8 cellular contexts compared by ENCODE assay signal in genomic region chr7:152761116-152761748, GRCh38. TPM values are rescaled to one million over a fixed set of nuclear protein-coding genes. Genes with fewer than 3 reads are reported as not detected.
DNase-seq lines count a peak whose midpoint lies in the region; TF ChIP-seq lines count a peak whose summit lies in the region.

No MANE protein-coding gene starts in this region.

- H3K4me1 ChIP-seq in A673 (ENCODE audit: insufficient read depth, low read length, poor library complexity, severe bottlenecking) (no peaks in the 10 kb centered on the region), Karpas-422 (ENCODE audit: low read length) (peaks cover 18% of the 10 kb centered on the region), endodermal cell (ENCODE audit: control insufficient read depth, insufficient read depth, low read length) (no peaks in the 10 kb centered on the region), sigmoid colon (peaks cover 0 to 16% (median 13%) of the 10 kb centered on the region in 4 donors)

- H3K79me2 ChIP-seq in Karpas-422 (ENCODE audit: low read length), result peaks cover 53% of the 10 kb centered on the region

- peak overlapping the region; percentile 97 for H3K4me3 ChIP-seq in A673 (ENCODE audit: low read depth, low read length, poor library complexity, severe bottlenecking)
- peak overlapping the region; percentile 92 for H3K4me3 ChIP-seq in Karpas-422 (ENCODE audit: low read length)
- H3K4me3 ChIP-seq in endodermal cell (ENCODE audit: low read length), result peak overlapping the region; percentile 94
- H3K4me3 ChIP-seq in sigmoid colon, result no peak overlapping the region

- DNase-seq in A673 (ENCODE audit: low spot score), result no peak
- peak; percentile 19 for DNase-seq in GM19238 (ENCODE audit: insufficient read length, low spot score)
- DNase-seq in Karpas-422, result peak; percentile 43
- peak; percentile 28 for DNase-seq in endodermal cell
- DNase-seq in anterior cingulate cortex (lab: John Stamatoyannopoulos, UW), result no peak
- DNase-seq in DMS 273 (lab: John Stamatoyannopoulos, UW; ENCODE audit: unreplicated experiment), result no peak
- DNase-seq in sigmoid colon, result no peak

- peaks cover 5% of the 10 kb centered on the region; the same call in 1 of the 2 replicates for H4K20me1 ChIP-seq in Karpas-422 (ENCODE audit: insufficient read depth, low read depth, low read length)

- no peaks in the 10 kb centered on the region for H3K9me3 Mint-ChIP-seq in endodermal cell
- no peaks in the 10 kb centered on the region for H3K9me3 Mint-ChIP-seq in stimulated activated naive CD8-positive, alpha-beta T cell treated with anti-CD3 and anti-CD28 coated beads, Interleukin-15, Interleukin-2, amounts not matched to agents 100 ng/mL and 50 ng/mL, for 24 hours

- BruUV-seq in A673 (replicated peaks; lab: Mats Ljungman, UMichigan), result no TSS peak

- TF ChIP-seq CTCF in A673 (conservative IDR thresholded peaks at IDR 0.05; ENCODE audit: low read depth, low read length), result no peak
- no peak for TF ChIP-seq CTCF in endodermal cell (conservative IDR thresholded peaks at IDR 0.05)
- no peak for TF ChIP-seq CTCF in sigmoid colon (IDR thresholded peaks at IDR 0.05)

- H3K36me3 Mint-ChIP-seq in endodermal cell (ENCODE audit: low read depth), result no peaks in the 10 kb centered on the region
- peaks cover 9% of the 10 kb centered on the region for H3K36me3 Mint-ChIP-seq in stimulated activated naive CD8-positive, alpha-beta T cell treated with anti-CD3 and anti-CD28 coated beads, Interleukin-15, Interleukin-2, amounts not matched to agents 100 ng/mL and 50 ng/mL, for 24 hours (ENCODE audit: low read depth)

- no peak overlapping the region for H2AFZ ChIP-seq in Karpas-422 (ENCODE audit: low read length)

- CTCF ChIA-PET in A673 (lab: Charles Lee), result no interaction called here

- peak overlapping the region; percentile 83 for H3K4me2 ChIP-seq in Karpas-422 (ENCODE audit: low read depth, low read length, poor library complexity, severe bottlenecking)

- H3K4me3 Mint-ChIP-seq in endodermal cell, result peak overlapping the region; percentile 70
- peak overlapping the region; percentile 95 for H3K4me3 Mint-ChIP-seq in stimulated activated naive CD8-positive, alpha-beta T cell treated with anti-CD3 and anti-CD28 coated beads, Interleukin-15, Interleukin-2, amounts not matched to agents 100 ng/mL and 50 ng/mL, for 24 hours

- H3K27ac ChIP-seq in A673 (ENCODE audit: low read depth, low read length, poor library complexity, severe bottlenecking) (no peak overlapping the region), Karpas-422 (ENCODE audit: low read length) (peak overlapping the region; percentile 37; the same call in 1 of the 2 replicates), endodermal cell (ENCODE audit: low read depth, low read length) (no peak overlapping the region), sigmoid colon (no peak overlapping the region)

- no peaks in the 10 kb centered on the region for H3K9me2 ChIP-seq in Karpas-422 (replicated peaks; ENCODE audit: insufficient read depth, low read length)

- H3K9ac ChIP-seq in Karpas-422 (ENCODE audit: low read length) (peak overlapping the region; percentile 97), endodermal cell (ENCODE audit: extremely low read depth, low read length, poor library complexity, severe bottlenecking) (no peak overlapping the region)

- no peak overlapping the region for H3K27ac Mint-ChIP-seq in endodermal cell
- H3K27ac Mint-ChIP-seq in stimulated activated naive CD8-positive, alpha-beta T cell treated with anti-CD3 and anti-CD28 coated beads, Interleukin-15, Interleukin-2, amounts not matched to agents 100 ng/mL and 50 ng/mL, for 24 hours, result peak overlapping the region; percentile 96

- WGBS in endodermal cell (ENCODE audit: insufficient coverage in 1 of 2, insufficient read length in 1 of 2), 2 experiments, result 64 to 79% methylated on average over 8 of the region's 8 CpGs
- WGBS in sigmoid colon, 2 donors, result 78 to 85% methylated on average over 8 of the region's 8 CpGs

- no peak for TF ChIP-seq POLR2A in sigmoid colon (IDR thresholded peaks at IDR 0.05)

- H3K27me3 ChIP-seq in A673 (replicated peaks; ENCODE audit: insufficient read depth, low read depth, low read length, poor library complexity) (no peaks in the 10 kb centered on the region), Karpas-422 (ENCODE audit: low read length) (no peaks in the 10 kb centered on the region), endodermal cell (ENCODE audit: control insufficient read depth, insufficient read depth, low read length, poor library complexity, severe bottlenecking) (no peaks in the 10 kb centered on the region), sigmoid colon (no peaks in the 10 kb centered on the region)

- H3K4me1 Mint-ChIP-seq in endodermal cell, result peaks cover 7% of the 10 kb centered on the region
- peaks cover 27% of the 10 kb centered on the region for H3K4me1 Mint-ChIP-seq in stimulated activated naive CD8-positive, alpha-beta T cell treated with anti-CD3 and anti-CD28 coated beads, Interleukin-15, Interleukin-2, amounts not matched to agents 100 ng/mL and 50 ng/mL, for 24 hours (ENCODE audit: low read depth)

- H3K36me3 ChIP-seq in A673 (ENCODE audit: insufficient read depth, low read length, poor library complexity, severe bottlenecking), result no peaks in the 10 kb centered on the region
- peaks cover 6% of the 10 kb centered on the region; the same call in 1 of the 2 replicates for H3K36me3 ChIP-seq in Karpas-422 (ENCODE audit: insufficient read depth, low read length)
- no peaks in the 10 kb centered on the region for H3K36me3 ChIP-seq in endodermal cell (ENCODE audit: control insufficient read depth, insufficient read depth, low read length)
- no peaks in the 10 kb centered on the region for H3K36me3 ChIP-seq in sigmoid colon

- no peaks in the 10 kb centered on the region for H3K9me3 ChIP-seq in A673 (ENCODE audit: low read depth, low read length, poor library complexity, severe bottlenecking)
- no peaks in the 10 kb centered on the region for H3K9me3 ChIP-seq in Karpas-422 (ENCODE audit: low read length)
- H3K9me3 ChIP-seq in endodermal cell (ENCODE audit: control insufficient read depth, low read length), result no peaks in the 10 kb centered on the region
- no peaks in the 10 kb centered on the region for H3K9me3 ChIP-seq in sigmoid colon

- peaks cover 2% of the 10 kb centered on the region for H3K27me3 Mint-ChIP-seq in endodermal cell (ENCODE audit: insufficient read depth)
- H3K27me3 Mint-ChIP-seq in stimulated activated naive CD8-positive, alpha-beta T cell treated with anti-CD3 and anti-CD28 coated beads, Interleukin-15, Interleukin-2, amounts not matched to agents 100 ng/mL and 50 ng/mL, for 24 hours, result no peaks in the 10 kb centered on the region

- intact Hi-C loops in A673 (cut with micrococcal nuclease; ENCODE audit: unreplicated experiment), result no loop called here
- intact Hi-C loops in sigmoid colon (cut with DNase I), result no loop called here

- POLR2A ChIA-PET in A673 (lab: Charles Lee; ENCODE audit: low non-redundant PET), result no interaction called here

- no peak for TF ChIP-seq EP300 in sigmoid colon (IDR thresholded peaks at IDR 0.05)

RNA-seq across cellular contexts. Expression of gene ACTR3B, which starts 1.7 kb away (rescaled TPM):
- 19.7 and 19.9 TPM in 2 replicates for total RNA-seq in A673 (2021)
- total RNA-seq in Karpas-422 (2014; rRNA removed; shearing (Covaris generic); ENCODE audit: low replicate concordance), result 9.1 and 9.2 TPM in 2 replicates
- total RNA-seq in endodermal cell, result 10 to 100 TPM; 22.6 to 26.9 TPM
- polyA plus RNA-seq in endodermal cell (2013, experiment 1 of 2), result 18.2 TPM
- 16.0 TPM for polyA plus RNA-seq in endodermal cell (2013, experiment 2 of 2)
- 1 to 10 TPM; 2.2 to 7.5 (median 5.0) TPM for total RNA-seq in sigmoid colon
- 1 to 10 TPM; 2.3 to 6.5 (median 4.8) TPM for polyA plus RNA-seq in sigmoid colon

Comparison
In these comparisons a context has a peak if more than half of its experiments do, and no peak if none do; other contexts are left out.
1. DNase-seq: peak in GM19238 (single experiment), Karpas-422 (single experiment) and endodermal cell (single experiment); none in A673 (single experiment), anterior cingulate cortex (0 of 58), DMS 273 (single experiment) and sigmoid colon (single experiment).
2. H3K4me3 ChIP-seq: peak in A673 (single experiment), Karpas-422 (single experiment) and endodermal cell (single experiment); none in sigmoid colon (0 of 4).